Comparison of ENCODE assay signal across 17 cellular contexts in the genomic region with DNA sequence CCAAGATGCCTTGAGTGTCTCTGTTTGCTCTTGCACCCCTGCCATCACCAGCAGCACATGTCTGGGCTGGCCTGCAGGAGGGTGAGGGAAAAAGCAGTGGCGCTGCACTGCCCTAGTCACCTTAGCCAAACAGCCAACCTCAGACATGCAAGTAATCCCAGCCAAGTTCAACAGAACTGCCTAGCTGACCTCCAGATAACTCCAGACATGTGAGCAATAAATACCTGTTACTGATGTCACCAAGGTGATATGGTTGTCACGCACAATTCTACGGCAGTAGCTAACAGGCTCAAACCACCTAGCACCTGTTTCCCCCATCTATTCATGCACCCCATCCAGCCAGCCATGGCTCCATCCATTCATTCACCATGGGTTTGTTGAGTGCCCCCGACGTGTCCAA.
DNase-seq lines count a peak whose midpoint lies in the region; ATAC-seq and TF ChIP-seq lines count a peak whose summit lies in the region.
"Had no signal": no experiment of that assay in that cellular context is flagged by ENCODE, and none has a peak within 500 bp of the region (broad histone marks: within the 10 kb centered on the region; RNA-seq: fewer than 3 reads in every experiment).

No MANE protein-coding gene starts in this region.

- TF ChIP-seq CTCF in HCT116 (IDR thresholded peaks at IDR 0.05 in 2 of 3, conservative IDR thresholded peaks at IDR 0.05 in 1 of 3; ENCODE audit: borderline replicate concordance in 1 of 3, insufficient read depth in 1 of 3, low read depth in 2 of 3, low read length in 2 of 3): no peak
- TF ChIP-seq CTCF in RWPE1 (conservative IDR thresholded peaks at IDR 0.05; ENCODE audit: low read depth): no peak
- no peak for TF ChIP-seq CTCF in stomach (IDR thresholded peaks at IDR 0.05)

- no peak overlapping the region for H2AFZ ChIP-seq in HCT116 (ENCODE audit: low read depth, low read length, poor library complexity, severe bottlenecking)

- 56 to 79% (median 66%) methylated on average over 5 of the region's 5 CpGs for WGBS in stomach, 5 donors

- H3K9me2 ChIP-seq in HCT116 (ENCODE audit: insufficient read depth): no peaks in the 10 kb centered on the region

- H3K4me3 ChIP-seq in HCT116 (replicated peaks in 1 of 2; ENCODE audit: low read depth in 1 of 2, low read length in 2 of 2): no peak overlapping the region
- H3K4me3 ChIP-seq in stomach: no peak overlapping the region

- BruUV-seq in HCT116 (replicated peaks; lab: Mats Ljungman, UMichigan): no TSS peak

- H3K27ac ChIP-seq in HCT116 (ENCODE audit: low read depth, low read length): no peak overlapping the region
- peak overlapping the region; percentile 42 for H3K27ac ChIP-seq in RWPE1
- H3K27ac ChIP-seq in stomach: peak overlapping the region; percentile 26 to 85 (median 52)

- peaks cover 0 to 19% of the 10 kb centered on the region in 2 experiments; a peak in 2 of 4 replicates for H3K4me1 ChIP-seq in HCT116 (ENCODE audit: control insufficient read depth in 1 of 2, insufficient read depth in 2 of 2, low read length in 2 of 2)
- peaks cover 0 to 12% (median 2%) of the 10 kb centered on the region in 4 donors for H3K4me1 ChIP-seq in stomach
- H3K4me1 ChIP-seq: BE2C had no signal

- CTCF ChIA-PET in HCT116 (lab: Charles Lee) (no interaction called here), RWPE1 (lab: Yijun Ruan, JAX) (interaction anchor here (0.6 kb wide), 1 partner anchor 201 kb away, joined by 4 read pairs; no protein-coding TSS in a partner anchor)

- DNase-seq in HCT116 (ENCODE audit: low read depth, low spot score) (no peak), RWPE1 (ENCODE audit: low spot score) (no peak), stomach (peak; percentile 78), epidermal melanocyte (ENCODE audit: insufficient read length, low spot score) (no peak), NK-92 (lab: John Stamatoyannopoulos, UW; ENCODE audit: unreplicated experiment) (no peak), sciatic nerve (ENCODE audit: low spot score) (no peak)
- DNase-seq: BE2C; CD8-positive, alpha-beta T cell; GF-D8; Karpas-422; NCI-H1417; NCI-H2029; NCI-H510A; NCI-H82; SHP77 had no signal

- TF ChIP-seq POLR2A in HCT116 (IDR thresholded peaks at IDR 0.05; ENCODE audit: borderline replicate concordance, extremely low read depth, insufficient read depth, insufficient read length) (no peak), stomach (IDR thresholded peaks at IDR 0.05) (no peak)

- H3K36me3 ChIP-seq in HCT116 (ENCODE audit: control insufficient read depth in 1 of 2, insufficient read depth in 2 of 2, low read length in 2 of 2) (no peaks in the 10 kb centered on the region), stomach (no peaks in the 10 kb centered on the region)
- H3K36me3 ChIP-seq: BE2C had no signal

- no peaks in the 10 kb centered on the region for H4K20me1 ChIP-seq in HCT116 (ENCODE audit: insufficient read depth)

- no peak overlapping the region for H3K4me2 ChIP-seq in HCT116 (ENCODE audit: low read length)

- no peak overlapping the region for H3K9ac ChIP-seq in HCT116 (ENCODE audit: low read length)

- POLR2A ChIA-PET in HCT116 (lab: Charles Lee): no interaction called here
- POLR2A ChIA-PET in RWPE1 (lab: Yijun Ruan, JAX; ENCODE audit: low non-redundant PET): no interaction called here

- TF ChIP-seq EP300 in stomach (IDR thresholded peaks at IDR 0.05): no peak

- H3K9me3 ChIP-seq in HCT116 (ENCODE audit: control insufficient read depth in 1 of 2, insufficient read depth in 1 of 2, low read depth in 1 of 2, low read length in 2 of 2) (no peaks in the 10 kb centered on the region), stomach (peaks cover 10 to 24% (median 18%) of the 10 kb centered on the region in 4 donors)
- H3K9me3 ChIP-seq: BE2C had no signal

- H3K27me3 ChIP-seq in HCT116 (ENCODE audit: insufficient read depth, low read length): no peaks in the 10 kb centered on the region
- no peaks in the 10 kb centered on the region for H3K27me3 ChIP-seq in stomach
- H3K27me3 ChIP-seq: BE2C had no signal

- ATAC-seq in HCT116: 0 out of 2 replicates have a peak, but pooled peaks have one; percentile 27
- peak; percentile 90 for ATAC-seq in esophagus mucosa
- no peak for ATAC-seq in sciatic nerve
- ATAC-seq: CD8-positive, alpha-beta T cell; Panc1 had no signal

- H3K79me2 ChIP-seq in HCT116 (ENCODE audit: insufficient read depth, low read length): no peaks in the 10 kb centered on the region

- RAD21 ChIA-PET in HCT116 (lab: Charles Lee; ENCODE audit: low non-redundant PET in 1 of 2, low total read pairs in 2 of 2, uncharacterized antibody in 2 of 2, unreplicated experiment in 2 of 2): no interaction called here

- no peak for TF ChIP-seq RAD21 in HCT116 (IDR thresholded peaks at IDR 0.05; ENCODE audit: low read depth)

- intact Hi-C loops in HCT116 (cut with micrococcal nuclease) (no loop called here), stomach (cut with DNase I; ENCODE audit: low total_unique reads) (no loop called here), sciatic nerve (cut with DNase I) (no loop called here)

TF ChIP-seq in HCT116, 20 proteins besides CTCF, POLR2A, EP300 and RAD21:
- TF ChIP-seq SIN3A (IDR thresholded peaks at IDR 0.05; ENCODE audit: low read depth) (no peak), FOSL1 (IDR thresholded peaks at IDR 0.05; ENCODE audit: low read depth) (no peak), ZNF274 (IDR thresholded peaks at IDR 0.05; ENCODE audit: low read depth, low read length) (no peak), ZBTB33 (IDR thresholded peaks at IDR 0.05; ENCODE audit: extremely low read depth, insufficient replicate concordance, low read length) (no peak), CEBPB (IDR thresholded peaks at IDR 0.05; ENCODE audit: low read depth) (no peak), EGR1 (IDR thresholded peaks at IDR 0.05; ENCODE audit: low read depth) (no peak), EZH2phosphoT487 (IDR thresholded peaks at IDR 0.05; ENCODE audit: borderline replicate concordance) (no peak), SRF (IDR thresholded peaks at IDR 0.05; ENCODE audit: low read depth) (no peak), ATF3 (IDR thresholded peaks at IDR 0.05) (no peak), SP1 (IDR thresholded peaks at IDR 0.05; ENCODE audit: low read depth) (no peak), TCF7L2 (IDR thresholded peaks at IDR 0.05; ENCODE audit: borderline replicate concordance, extremely low read depth, insufficient read depth, insufficient read length) (no peak), EZH2 (IDR thresholded peaks at IDR 0.05) (no peak), ZFX (IDR thresholded peaks at IDR 0.05) (no peak), CBX3 (IDR thresholded peaks at IDR 0.05; ENCODE audit: low read depth) (no peak), POLR2AphosphoS5 (IDR thresholded peaks at IDR 0.05; ENCODE audit: low read depth, low read length) (no peak)
- TF ChIP-seq, protein P1, sequence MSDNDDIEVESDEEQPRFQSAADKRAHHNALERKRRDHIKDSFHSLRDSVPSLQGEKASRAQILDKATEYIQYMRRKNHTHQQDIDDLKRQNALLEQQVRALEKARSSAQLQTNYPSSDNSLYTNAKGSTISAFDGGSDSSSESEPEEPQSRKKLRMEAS (IDR thresholded peaks at IDR 0.05): no peak
- TF ChIP-seq, protein P2, sequence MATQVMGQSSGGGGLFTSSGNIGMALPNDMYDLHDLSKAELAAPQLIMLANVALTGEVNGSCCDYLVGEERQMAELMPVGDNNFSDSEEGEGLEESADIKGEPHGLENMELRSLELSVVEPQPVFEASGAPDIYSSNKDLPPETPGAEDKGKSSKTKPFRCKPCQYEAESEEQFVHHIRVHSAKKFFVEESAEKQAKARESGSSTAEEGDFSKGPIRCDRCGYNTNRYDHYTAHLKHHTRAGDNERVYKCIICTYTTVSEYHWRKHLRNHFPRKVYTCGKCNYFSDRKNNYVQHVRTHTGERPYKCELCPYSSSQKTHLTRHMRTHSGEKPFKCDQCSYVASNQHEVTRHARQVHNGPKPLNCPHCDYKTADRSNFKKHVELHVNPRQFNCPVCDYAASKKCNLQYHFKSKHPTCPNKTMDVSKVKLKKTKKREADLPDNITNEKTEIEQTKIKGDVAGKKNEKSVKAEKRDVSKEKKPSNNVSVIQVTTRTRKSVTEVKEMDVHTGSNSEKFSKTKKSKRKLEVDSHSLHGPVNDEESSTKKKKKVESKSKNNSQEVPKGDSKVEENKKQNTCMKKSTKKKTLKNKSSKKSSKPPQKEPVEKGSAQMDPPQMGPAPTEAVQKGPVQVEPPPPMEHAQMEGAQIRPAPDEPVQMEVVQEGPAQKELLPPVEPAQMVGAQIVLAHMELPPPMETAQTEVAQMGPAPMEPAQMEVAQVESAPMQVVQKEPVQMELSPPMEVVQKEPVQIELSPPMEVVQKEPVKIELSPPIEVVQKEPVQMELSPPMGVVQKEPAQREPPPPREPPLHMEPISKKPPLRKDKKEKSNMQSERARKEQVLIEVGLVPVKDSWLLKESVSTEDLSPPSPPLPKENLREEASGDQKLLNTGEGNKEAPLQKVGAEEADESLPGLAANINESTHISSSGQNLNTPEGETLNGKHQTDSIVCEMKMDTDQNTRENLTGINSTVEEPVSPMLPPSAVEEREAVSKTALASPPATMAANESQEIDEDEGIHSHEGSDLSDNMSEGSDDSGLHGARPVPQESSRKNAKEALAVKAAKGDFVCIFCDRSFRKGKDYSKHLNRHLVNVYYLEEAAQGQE (IDR thresholded peaks at IDR 0.05; ENCODE audit: low read depth): no peak
